11 cellular contexts compared by ENCODE assay signal in genomic region chr3:123344175-123344908, GRCh38.
A peak's percentile ranks its signal among the peaks of the same experiment; 100 is the strongest.
DNase-seq lines count a peak whose midpoint lies in the region; ATAC-seq and TF ChIP-seq lines count a peak whose summit lies in the region.
"Had no signal": no experiment of that assay in that cellular context is flagged by ENCODE, and none has a peak within 500 bp of the region (broad histone marks: within the 10 kb centered on the region; RNA-seq: fewer than 3 reads in every experiment).

No MANE protein-coding gene starts in this region.

- DNase-seq in CD14-positive monocyte (ENCODE audit: low spot score) (peak; percentile 25), cardiac fibroblast (ENCODE audit: low read depth in 2 of 2) (peak; percentile 22 to 77), inferior parietal cortex (ENCODE audit: extremely low spot score) (no peak), NCI-H2107 treated with DMSO at 0.1 percent for 48 hours (lab: John Stamatoyannopoulos, UW; ENCODE audit: unreplicated experiment) (no peak), NCI-H1930 (lab: John Stamatoyannopoulos, UW) (no peak)
- DNase-seq: activated B cell treated with CpG ODN at 0.5 μM for 24 hours, nephron progenitor cell had no signal

- H3K9ac ChIP-seq in HUES6 (ENCODE audit: low read length): no peak overlapping the region
- no peak overlapping the region for H3K9ac ChIP-seq in muscle layer of colon (ENCODE audit: low read length)

- H3K4me1 ChIP-seq in HUES6 (ENCODE audit: control insufficient read depth, insufficient read depth, low read length) (peaks cover 31% of the 10 kb centered on the region), muscle layer of colon (ENCODE audit: insufficient read depth, low read length) (peaks cover 40% of the 10 kb centered on the region)

- no peak overlapping the region for H3K4me3 Mint-ChIP-seq in CD14-positive monocyte
- H3K4me3 Mint-ChIP-seq: activated B cell treated with CpG ODN at 0.5 μM for 24 hours; nephron progenitor cell; stimulated activated naive CD8-positive, alpha-beta T cell treated with anti-CD3 and anti-CD28 coated beads, Interleukin-15, Interleukin-2, amounts not matched to agents 100 ng/mL and 50 ng/mL, for 24 hours had no signal

- ATAC-seq in GM21786 (IDR thresholded peaks at IDR 0.05; ENCODE audit: unreplicated experiment): no peak

- no peak overlapping the region for H3K27ac Mint-ChIP-seq in CD14-positive monocyte
- H3K27ac Mint-ChIP-seq: activated B cell treated with CpG ODN at 0.5 μM for 24 hours; nephron progenitor cell; stimulated activated naive CD8-positive, alpha-beta T cell treated with anti-CD3 and anti-CD28 coated beads, Interleukin-15, Interleukin-2, amounts not matched to agents 100 ng/mL and 50 ng/mL, for 24 hours had no signal

- no peaks in the 10 kb centered on the region for H3K9me3 Mint-ChIP-seq in CD14-positive monocyte
- H3K9me3 Mint-ChIP-seq: activated B cell treated with CpG ODN at 0.5 μM for 24 hours; nephron progenitor cell; stimulated activated naive CD8-positive, alpha-beta T cell treated with anti-CD3 and anti-CD28 coated beads, Interleukin-15, Interleukin-2, amounts not matched to agents 100 ng/mL and 50 ng/mL, for 24 hours had no signal

- TF ChIP-seq CTCF in CD14-positive monocyte (IDR thresholded peaks at IDR 0.05) (no peak), cardiac fibroblast (IDR thresholded peaks at IDR 0.05; ENCODE audit: low read depth, low read length) (no peak)

- intact Hi-C loops in CD14-positive monocyte (cut with micrococcal nuclease): no loop called here

- H3K27me3 Mint-ChIP-seq in CD14-positive monocyte (ENCODE audit: low read depth in 3 of 3): peaks cover 0 to 9% (median 4%) of the 10 kb centered on the region in 3 donors

- H3K36me3 ChIP-seq in HUES6 (ENCODE audit: control insufficient read depth, insufficient read depth, low read length) (no peaks in the 10 kb centered on the region), muscle layer of colon (ENCODE audit: insufficient read depth, low read length) (peaks cover 18% of the 10 kb centered on the region)

- H3K4me3 ChIP-seq in HUES6 (ENCODE audit: low read depth, low read length): no peak overlapping the region
- H3K4me3 ChIP-seq in cardiac fibroblast (replicated peaks in 1 of 2; ENCODE audit: low read depth in 2 of 2, low read length in 2 of 2): no peak overlapping the region
- H3K4me3 ChIP-seq in muscle layer of colon (ENCODE audit: low read depth in 1 of 2, low read length in 2 of 2): no peak overlapping the region

- H3K27ac ChIP-seq in HUES6 (ENCODE audit: low read depth, low read length) (0 out of 2 replicates have a peak overlapping the region, but pooled peaks have one; percentile 5), muscle layer of colon (ENCODE audit: low read depth, low read length) (peak overlapping the region; percentile 42)

- no peaks in the 10 kb centered on the region for H3K4me1 Mint-ChIP-seq in CD14-positive monocyte
- H3K4me1 Mint-ChIP-seq: activated B cell treated with CpG ODN at 0.5 μM for 24 hours had no signal

- H3K9me3 ChIP-seq in HUES6 (ENCODE audit: control insufficient read depth, insufficient read depth, low read depth, low read length) (no peaks in the 10 kb centered on the region), muscle layer of colon (ENCODE audit: low read length) (no peaks in the 10 kb centered on the region)

- H3K27me3 ChIP-seq in HUES6 (ENCODE audit: control insufficient read depth, insufficient read depth, low read length) (no peaks in the 10 kb centered on the region; the same call in 1 of the 2 replicates), muscle layer of colon (ENCODE audit: control insufficient read depth in 1 of 2, insufficient read depth in 2 of 2, low read length in 2 of 2) (no peaks in the 10 kb centered on the region)

- no peaks in the 10 kb centered on the region for H3K36me3 Mint-ChIP-seq in CD14-positive monocyte

Comparison
In these comparisons a context has a peak if more than half of its experiments do, and no peak if none do; other contexts are left out.
1. DNase-seq: peak in CD14-positive monocyte (single experiment) and cardiac fibroblast (2 of 2); none in inferior parietal cortex (single experiment), NCI-H2107 treated with DMSO at 0.1 percent for 48 hours (single experiment) and NCI-H1930 (0 of 2).